In genomic region chr4:139468756-139469155, GRCh38 we compare ENCODE assay signal across 3 cellular contexts.
TF ChIP-seq lines count a peak whose summit lies in the region.

No MANE protein-coding gene starts in this region.

TF ChIP-seq in HCT116, 20 proteins besides CTCF, POLR2A, EP300 and RAD21:
- peak; percentile 20; the same call in 1 of the 2 replicates for TF ChIP-seq CBX3 (IDR thresholded peaks at IDR 0.05; ENCODE audit: low read depth)

TF ChIP-seq in HEK293, 187 proteins besides CTCF, POLR2A, EP300 and RAD21:
- peak; percentile 99 for TF ChIP-seq ZNF791 (tag by site-specific recombination; IDR thresholded peaks at IDR 0.05)

TF ChIP-seq in K562, 482 proteins besides CTCF, POLR2A, EP300 and RAD21:
- TF ChIP-seq CBX5 (IDR thresholded peaks at IDR 0.05; ENCODE audit: borderline replicate concordance, low read depth), result 0 out of 2 replicates have a peak, but pooled peaks have one; percentile 34
- 0 out of 2 replicates have a peak, but pooled peaks have one; percentile 35 for TF ChIP-seq TRIM28 (IDR thresholded peaks at IDR 0.05)
